In genomic region chr17:28759296-28759865, GRCh38 we compare ENCODE assay signal across 28 cellular contexts. TPM values are rescaled to one million over a fixed set of nuclear protein-coding genes. Genes with fewer than 3 reads are reported as not detected.
A peak's percentile ranks its signal among the peaks of the same experiment; 100 is the strongest.
DNase-seq lines count a peak whose midpoint lies in the region; ATAC-seq and TF ChIP-seq lines count a peak whose summit lies in the region.
"Had no signal": no experiment of that assay in that cellular context is flagged by ENCODE, and none has a peak within 500 bp of the region (broad histone marks: within the 10 kb centered on the region; RNA-seq: fewer than 3 reads in every experiment).

No MANE protein-coding gene starts in this region.

- TF ChIP-seq CTCF in type B pancreatic cell (conservative IDR thresholded peaks at IDR 0.05): no peak

- H3K27ac Mint-ChIP-seq in type B pancreatic cell: peak overlapping the region; percentile 61
- H3K27ac Mint-ChIP-seq: CD8-positive, alpha-beta T cell; HFFc6 had no signal

- H3K27ac ChIP-seq in cingulate gyrus (ENCODE audit: low read depth, low read length): peak overlapping the region; percentile 19
- H3K27ac ChIP-seq: body of pancreas, HL-60, Peyer's patch, thoracic aorta, uterus had no signal

- H3K27me3 Mint-ChIP-seq in type B pancreatic cell: no peaks in the 10 kb centered on the region
- H3K27me3 Mint-ChIP-seq: IgD-negative memory B cell, progenitor cell of endocrine pancreas had no signal

- DNase-seq in activated effector memory CD4-positive, alpha-beta T cell treated with anti-CD3 and anti-CD28 coated beads, Interleukin-2, amount 50 U/mL, for 16 hours: peak; percentile 46
- DNase-seq in activated effector memory CD4-positive, alpha-beta T cell treated with Interleukin-2 at 50 U/mL for 16 hours: no peak
- DNase-seq in mesenteric fat pad (ENCODE audit: low spot score) (peak; percentile 78), type B pancreatic cell (ENCODE audit: extremely low spot score, unreplicated experiment) (no peak), NCI-H446 treated with DMSO at 0.1 percent for 48 hours (lab: John Stamatoyannopoulos, UW) (no peak), NCI-H2029 treated with DMSO at 0.1 percent for 48 hours (lab: John Stamatoyannopoulos, UW) (no peak)
- DNase-seq: activated CD4-positive, alpha-beta T cell treated with anti-CD3 and anti-CD28 coated beads, Interleukin-2, amount 50 U/mL, for 1 hour; body of pancreas; CD8-positive, alpha-beta T cell; cerebellar nuclear complex; glutamatergic neuron; HFFc6; NCI-H1694 treated with DMSO at 0.1 percent for 48 hours; NCI-H2171 treated with DMSO at 0.1 percent for 48 hours; NCI-H526; SHP77 treated with DMSO at 0.1 percent for 48 hours; stimulated activated naive CD8-positive, alpha-beta T cell treated with anti-CD3 and anti-CD28 coated beads, Interleukin-15, Interleukin-2, amounts not matched to agents 100 U/mL and 50 U/mL, for 24 hours; SW 1271; T1000 had no signal

- H3K4me1 Mint-ChIP-seq in type B pancreatic cell (ENCODE audit: unreplicated experiment): peaks cover 13% of the 10 kb centered on the region

- H3K4me3 Mint-ChIP-seq in type B pancreatic cell: no peak overlapping the region
- H3K4me3 Mint-ChIP-seq: CD8-positive, alpha-beta T cell; HFFc6; IgD-negative memory B cell had no signal

- no peaks in the 10 kb centered on the region for H3K9me3 Mint-ChIP-seq in type B pancreatic cell
- H3K9me3 Mint-ChIP-seq: CD8-positive, alpha-beta T cell; HFFc6; IgD-negative memory B cell had no signal

- ATAC-seq in GM21737 (IDR thresholded peaks at IDR 0.05; ENCODE audit: unreplicated experiment): no peak
- ATAC-seq: body of pancreas; CD8-positive, alpha-beta T cell; GM12878 had no signal

- H3K36me3 Mint-ChIP-seq in type B pancreatic cell: peaks cover 9% of the 10 kb centered on the region
- H3K36me3 Mint-ChIP-seq: IgD-negative memory B cell had no signal

RNA-seq across cellular contexts. Expression of gene TRAF4, which starts 15.6 kb away (rescaled TPM):
- total RNA-seq in mesenteric fat pad (17.5 TPM), type B pancreatic cell (ENCODE audit: low replicate concordance) (219 and 327 TPM in 2 replicates)

RNA-seq across cellular contexts. Expression of gene NEK8, which starts 30.8 kb away (rescaled TPM):
- total RNA-seq in mesenteric fat pad (2.3 TPM), type B pancreatic cell (ENCODE audit: low replicate concordance) (8.7 and 9.5 TPM in 2 replicates)

RNA-seq across cellular contexts. Expression of gene TLCD1, which starts 33.3 kb away (rescaled TPM):
- 3.4 TPM for total RNA-seq in mesenteric fat pad
- 18.6 and 40.2 TPM in 2 replicates for total RNA-seq in type B pancreatic cell (ENCODE audit: low replicate concordance)

RNA-seq across cellular contexts. Expression of gene RPL23A, which starts 39.6 kb away (rescaled TPM):
- 1,078 TPM for total RNA-seq in mesenteric fat pad
- 1,717 and 1,950 TPM in 2 replicates for total RNA-seq in type B pancreatic cell (ENCODE audit: low replicate concordance)

RNA-seq across cellular contexts. Expression of gene RAB34, which starts 41.7 kb away (rescaled TPM):
- total RNA-seq in mesenteric fat pad: 43.3 TPM
- total RNA-seq in type B pancreatic cell (ENCODE audit: low replicate concordance): 54.2 and 133 TPM in 2 replicates

Comparison
In these comparisons a context has a peak if more than half of its experiments do, and no peak if none do; other contexts are left out.
1. DNase-seq: peak in activated effector memory CD4-positive, alpha-beta T cell treated with anti-CD3 and anti-CD28 coated beads, Interleukin-2, amount 50 U/mL, for 16 hours (single experiment) and mesenteric fat pad (single experiment); none in activated effector memory CD4-positive, alpha-beta T cell treated with Interleukin-2 at 50 U/mL for 16 hours (single experiment), type B pancreatic cell (single experiment), NCI-H446 treated with DMSO at 0.1 percent for 48 hours (single experiment) and NCI-H2029 treated with DMSO at 0.1 percent for 48 hours (single experiment).
2. RNA of gene TRAF4, which starts 15.6 kb away (total RNA-seq): 219 to 327 TPM in type B pancreatic cell; 17.5 TPM in mesenteric fat pad (single experiment); every median in the first group is over 10 times any median in the second.